In the genomic region with DNA sequence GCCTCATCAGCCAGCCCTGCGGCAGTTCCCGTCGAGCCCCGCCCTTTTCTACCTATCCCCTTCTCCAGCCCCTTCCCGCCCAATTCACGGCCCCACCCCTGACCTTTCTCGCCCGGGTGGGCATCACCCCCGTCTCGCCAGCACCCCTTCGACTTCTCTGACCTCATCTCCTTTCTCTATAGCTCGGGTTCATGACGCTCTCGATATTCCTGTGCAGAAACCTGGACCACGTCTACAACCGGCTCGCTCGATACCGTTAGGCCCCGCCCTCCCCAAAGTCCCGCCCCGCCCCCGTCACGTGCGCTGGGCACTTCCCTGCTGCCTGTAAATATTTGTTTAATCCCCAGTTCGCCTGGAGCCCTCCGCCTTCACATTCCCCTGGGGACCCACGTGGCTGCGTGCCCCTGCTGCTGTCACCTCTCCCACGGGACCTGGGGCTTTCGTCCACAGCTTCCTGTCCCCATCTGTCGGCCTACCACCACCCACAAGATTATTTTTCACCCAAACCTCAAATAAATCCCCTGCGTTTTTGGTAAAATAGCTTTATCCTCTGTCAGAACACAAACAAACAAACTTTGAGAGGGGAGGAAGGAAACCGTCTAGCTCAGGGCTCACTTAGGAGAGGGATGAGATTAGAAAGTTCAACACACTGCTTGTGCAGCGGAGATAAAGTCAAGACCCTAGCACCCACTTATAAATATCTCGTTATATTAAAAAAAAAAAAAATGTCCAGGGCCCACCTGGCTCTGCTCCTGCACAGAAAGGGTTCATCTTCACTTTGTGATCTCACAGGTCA, we compare ENCODE assay signal across 10 cellular contexts. TPM values are rescaled to one million over a fixed set of nuclear protein-coding genes. Genes with fewer than 3 reads are reported as not detected.
DNase-seq lines count a peak whose midpoint lies in the region; ATAC-seq, FAIRE-seq and TF ChIP-seq lines count a peak whose summit lies in the region.
"Had no signal": no experiment of that assay in that cellular context is flagged by ENCODE, and none has a peak within 500 bp of the region (broad histone marks: within the 10 kb centered on the region; RNA-seq: fewer than 3 reads in every experiment).

No MANE protein-coding gene starts in this region.

- H3K4me1 Mint-ChIP-seq in activated naive CD8-positive, alpha-beta T cell treated with anti-CD3 and anti-CD28 coated beads for 36 hours, result peaks cover 28% of the 10 kb centered on the region
- peaks cover 3% of the 10 kb centered on the region for H3K4me1 Mint-ChIP-seq in osteocyte (ENCODE audit: unreplicated experiment)

- H3K9ac ChIP-seq in HUES48 (ENCODE audit: low read depth, low read length) (no peak overlapping the region), kidney (ENCODE audit: low read length in 2 of 2) (peak overlapping the region; percentile 48 to 75)

- H3K27ac ChIP-seq in HUES48 (ENCODE audit: low read depth, low read length), result peak overlapping the region; percentile 79
- peak overlapping the region; percentile 96 to 97 for H3K27ac ChIP-seq in kidney (ENCODE audit: low read depth in 2 of 2, low read length in 2 of 2)
- peak overlapping the region; percentile 65 to 86 for H3K27ac ChIP-seq in thoracic aorta

- peak overlapping the region; percentile 26; the same call in 1 of the 2 replicates for H3K4me3 ChIP-seq in HUES48 (ENCODE audit: low read depth, low read length)
- peak overlapping the region; percentile 67 to 69 for H3K4me3 ChIP-seq in kidney (ENCODE audit: low read length in 2 of 2)
- peak overlapping the region; percentile 70 for H3K4me3 ChIP-seq in thoracic aorta

- H3K9me3 ChIP-seq in HUES48 (ENCODE audit: control insufficient read depth, insufficient read depth, low read length), result no peaks in the 10 kb centered on the region
- H3K9me3 ChIP-seq in kidney (ENCODE audit: control insufficient read depth in 1 of 2, low read length in 2 of 2), result no peaks in the 10 kb centered on the region
- no peaks in the 10 kb centered on the region for H3K9me3 ChIP-seq in thoracic aorta

- no peak overlapping the region for H3K4me3 Mint-ChIP-seq in activated naive CD8-positive, alpha-beta T cell treated with anti-CD3 and anti-CD28 coated beads for 36 hours
- no peak overlapping the region for H3K4me3 Mint-ChIP-seq in osteocyte (ENCODE audit: unreplicated experiment)

- H3K27me3 Mint-ChIP-seq in activated naive CD8-positive, alpha-beta T cell treated with anti-CD3 and anti-CD28 coated beads for 36 hours, result no peaks in the 10 kb centered on the region
- no peaks in the 10 kb centered on the region for H3K27me3 Mint-ChIP-seq in osteocyte (ENCODE audit: unreplicated experiment)

- H3K27me3 ChIP-seq in HUES48 (ENCODE audit: control insufficient read depth, insufficient read depth, low read length) (peaks cover 17% of the 10 kb centered on the region), thoracic aorta (replicated peaks; ENCODE audit: insufficient read depth) (no peaks in the 10 kb centered on the region)

- TF ChIP-seq CTCF in kidney (IDR thresholded peaks at IDR 0.05; ENCODE audit: borderline replicate concordance, extremely low read depth, insufficient read depth) (no peak), thoracic aorta (IDR thresholded peaks at IDR 0.05) (no peak), osteocyte (IDR thresholded peaks at IDR 0.05) (no peak)

- DNase-seq in Daoy (ENCODE audit: low read depth), result peak; percentile 31
- DNase-seq in activated naive CD8-positive, alpha-beta T cell treated with anti-CD3 and anti-CD28 coated beads for 36 hours, result no peak
- peak; percentile 96 for DNase-seq in kidney
- DNase-seq in thoracic aorta (ENCODE audit: low spot score), result peak; percentile 36
- no peak for DNase-seq in stimulated activated CD8-positive, alpha-beta memory T cell treated with anti-CD3 and anti-CD28 coated beads, Interleukin-4, amount 100 ng/mL, for 48 hours
- DNase-seq in osteocyte (ENCODE audit: extremely low spot score, unreplicated experiment), result no peak

- no peaks in the 10 kb centered on the region for H3K9me3 Mint-ChIP-seq in activated naive CD8-positive, alpha-beta T cell treated with anti-CD3 and anti-CD28 coated beads for 36 hours
- no peaks in the 10 kb centered on the region for H3K9me3 Mint-ChIP-seq in osteocyte (ENCODE audit: unreplicated experiment)

- peaks cover 24% of the 10 kb centered on the region for H3K36me3 Mint-ChIP-seq in activated naive CD8-positive, alpha-beta T cell treated with anti-CD3 and anti-CD28 coated beads for 36 hours
- peaks cover 41% of the 10 kb centered on the region for H3K36me3 Mint-ChIP-seq in osteocyte (ENCODE audit: unreplicated experiment)

- H3K4me1 ChIP-seq in HUES48 (ENCODE audit: control insufficient read depth, insufficient read depth, low read length) (peaks cover 9% of the 10 kb centered on the region; the same call in 1 of the 2 replicates), kidney (ENCODE audit: control insufficient read depth in 1 of 2, insufficient read depth in 1 of 2, low read depth in 1 of 2, low read length in 2 of 2) (peaks cover 0 to 14% of the 10 kb centered on the region in 2 donors), thoracic aorta (ENCODE audit: control insufficient read depth in 1 of 2, low read depth in 2 of 2) (peaks cover 5 to 22% of the 10 kb centered on the region in 2 donors)

- H3K27ac Mint-ChIP-seq in activated naive CD8-positive, alpha-beta T cell treated with anti-CD3 and anti-CD28 coated beads for 36 hours, result peak overlapping the region; percentile 59
- no peak overlapping the region for H3K27ac Mint-ChIP-seq in osteocyte (ENCODE audit: unreplicated experiment)

- intact Hi-C loops in kidney (cut with DNase I), result no loop called here

- ATAC-seq in GM21390 (IDR thresholded peaks at IDR 0.05; ENCODE audit: unreplicated experiment) (peak; percentile 48), thoracic aorta (ENCODE audit: insufficient number of reproducible peaks, low FRiP score, low read depth) (peak; percentile 47)

- peaks cover 43% of the 10 kb centered on the region for H3K36me3 ChIP-seq in HUES48 (ENCODE audit: control insufficient read depth, insufficient read depth, low read length)
- peaks cover 0 to 6% of the 10 kb centered on the region in 2 donors for H3K36me3 ChIP-seq in kidney (ENCODE audit: control insufficient read depth in 1 of 2, insufficient read depth in 2 of 2, low read length in 2 of 2)
- peaks cover 34% of the 10 kb centered on the region for H3K36me3 ChIP-seq in thoracic aorta

- FAIRE-seq in kidney (lab: Jason Lieb, UNC), result no peak

RNA-seq across cellular contexts. Expression of a gene that starts 5.1 kb away (rescaled TPM):
- total RNA-seq in Daoy (2014; rRNA removed; shearing (Covaris generic)), result not detected in 2 replicates
- 100 to 1,000 TPM; 110 to 114 TPM for total RNA-seq in activated naive CD8-positive, alpha-beta T cell treated with anti-CD3 and anti-CD28 coated beads for 36 hours
- total RNA-seq in kidney (35.7 TPM), thoracic aorta (10 to 100 TPM; 29.8 to 33.0 TPM), osteocyte (not detected in 2 replicates)
- 3.8 TPM for polyA plus RNA-seq in kidney (ENCODE audit: insufficient read depth, low read depth, low replicate concordance)
- total RNA-seq: myocyte, RPMI7951 had no signal

RNA-seq across cellular contexts. Expression of a gene that starts 15.3 kb away (rescaled TPM):
- not detected in 2 replicates for total RNA-seq in Daoy (2014; rRNA removed; shearing (Covaris generic))
- total RNA-seq in activated naive CD8-positive, alpha-beta T cell treated with anti-CD3 and anti-CD28 coated beads for 36 hours, result 1 to 10 TPM in 1 of 2 experiments, under 1 TPM in 1; 0.86 to 1.4 TPM
- total RNA-seq in kidney (3.7 TPM), thoracic aorta (1 to 10 TPM; 2.4 to 2.8 TPM), osteocyte (5.3 and 6.0 TPM in 2 replicates)
- polyA plus RNA-seq in kidney (ENCODE audit: insufficient read depth, low read depth, low replicate concordance), result 1.5 TPM

RNA-seq across cellular contexts. Expression of a gene that starts 21.9 kb away (rescaled TPM):
- 29.0 and 31.0 TPM in 2 replicates for total RNA-seq in Daoy (2014; rRNA removed; shearing (Covaris generic))
- not detected for total RNA-seq in activated naive CD8-positive, alpha-beta T cell treated with anti-CD3 and anti-CD28 coated beads for 36 hours
- total RNA-seq in kidney, result 30.2 TPM
- polyA plus RNA-seq in kidney (ENCODE audit: insufficient read depth, low read depth, low replicate concordance), result 15.7 TPM
- total RNA-seq in thoracic aorta, result 10 to 100 TPM; 26.4 to 41.3 TPM
- total RNA-seq in osteocyte, result 93.8 and 98.0 TPM in 2 replicates

RNA-seq across cellular contexts. Expression of a gene that starts 23.4 kb away (rescaled TPM):
- 0.17 TPM in 1 of 2 replicates, not detected in the other for total RNA-seq in Daoy (2014; rRNA removed; shearing (Covaris generic))
- not detected for total RNA-seq in activated naive CD8-positive, alpha-beta T cell treated with anti-CD3 and anti-CD28 coated beads for 36 hours
- total RNA-seq in kidney (0.57 TPM), thoracic aorta (under 1 TPM in 1 of 2 donors, not detected in 1; 0.95 TPM), osteocyte (1.6 and 4.4 TPM in 2 replicates)
- 0.95 TPM for polyA plus RNA-seq in kidney (ENCODE audit: insufficient read depth, low read depth, low replicate concordance)

RNA-seq across cellular contexts. Expression of a gene that starts 47.8 kb away (rescaled TPM):
- total RNA-seq in Daoy (2014; rRNA removed; shearing (Covaris generic)), result not detected in 2 replicates
- 1 to 10 TPM in 1 of 2 experiments, under 1 TPM in 1; 0.45 to 1.1 TPM for total RNA-seq in activated naive CD8-positive, alpha-beta T cell treated with anti-CD3 and anti-CD28 coated beads for 36 hours
- total RNA-seq in kidney (not detected), thoracic aorta (not detected), osteocyte (not detected in 2 replicates)
- polyA plus RNA-seq in kidney (ENCODE audit: insufficient read depth, low read depth, low replicate concordance), result not detected
- total RNA-seq: myocyte, RPMI7951 had no signal

Comparison
In these comparisons a context has a peak if more than half of its experiments do, and no peak if none do; other contexts are left out.
1. DNase-seq: peak in Daoy (single experiment), kidney (single experiment) and thoracic aorta (single experiment); none in activated naive CD8-positive, alpha-beta T cell treated with anti-CD3 and anti-CD28 coated beads for 36 hours (single experiment), stimulated activated CD8-positive, alpha-beta memory T cell treated with anti-CD3 and anti-CD28 coated beads, Interleukin-4, amount 100 ng/mL, for 48 hours (single experiment) and osteocyte (single experiment).
2. RNA of a gene that starts 5.1 kb away (total RNA-seq): 110 to 114 TPM in activated naive CD8-positive, alpha-beta T cell treated with anti-CD3 and anti-CD28 coated beads for 36 hours, 35.7 TPM in kidney (single experiment) and 29.8 to 33.0 TPM in thoracic aorta; not detected in osteocyte and not detected in Daoy; every median in the first group is over 10 times any median in the second.
3. RNA of a gene that starts 21.9 kb away (total RNA-seq): 93.8 to 98.0 TPM in osteocyte, 26.4 to 41.3 TPM in thoracic aorta, 30.2 TPM in kidney (single experiment) and 29.0 to 31.0 TPM in Daoy; not detected in activated naive CD8-positive, alpha-beta T cell treated with anti-CD3 and anti-CD28 coated beads for 36 hours; every median in the first group is over 10 times any median in the second.
4. Peak in every context shown above with its lines, with median percentiles within 50 percentile points of each other: H3K27ac ChIP-seq and H3K4me3 ChIP-seq.